ENCODE assay signal across 12 cellular contexts in genomic region chr18:74995404-74995737, GRCh38.
DNase-seq lines count a peak whose midpoint lies in the region; ATAC-seq, FAIRE-seq and TF ChIP-seq lines count a peak whose summit lies in the region.
"Had no signal": no experiment of that assay in that cellular context is flagged by ENCODE, and none has a peak within 500 bp of the region (broad histone marks: within the 10 kb centered on the region; RNA-seq: fewer than 3 reads in every experiment).

No MANE protein-coding gene starts in this region.

- peak overlapping the region; percentile 73 for H3K27ac ChIP-seq in DND-41 (ENCODE audit: low read length)
- H3K27ac ChIP-seq in OCI-LY3 (ENCODE audit: low read length), result no peak overlapping the region
- H3K27ac ChIP-seq in mammary epithelial cell (ENCODE audit: insufficient read depth, low read depth, low read length), result no peak overlapping the region
- H3K27ac ChIP-seq in small intestine (ENCODE audit: low read depth in 1 of 2, low read length in 1 of 2), result peak overlapping the region in 1 of 2 donors; percentile 77
- H3K27ac ChIP-seq: SJSA1 had no signal

- DNase-seq in DND-41 (no peak), mammary epithelial cell (no peak), NCI-H524 (lab: John Stamatoyannopoulos, UW) (no peak), small intestine (no peak)
- DNase-seq in natural killer cell treated with Interleukin-12 subunit alpha and Interleukin-12 subunit beta and Interleukin-15 and Interleukin-18, amount 100 ng/mL, for 72 hours (ENCODE audit: low spot score), result no peak
- DNase-seq: NCI-H748 treated with DMSO at 0.1 percent for 48 hours, sigmoid colon had no signal

- H4K20me1 ChIP-seq in DND-41 (ENCODE audit: insufficient read depth, low read length) (no peaks in the 10 kb centered on the region), OCI-LY3 (ENCODE audit: insufficient read depth, low read length) (no peaks in the 10 kb centered on the region), mammary epithelial cell (ENCODE audit: insufficient read depth, low read length) (no peaks in the 10 kb centered on the region)

- in situ Hi-C loops in mammary epithelial cell (cut with MboI; ENCODE audit: low sequenced_read_pairs in 2 of 2), result no loop called here

- H3K27me3 Mint-ChIP-seq in natural killer cell treated with Interleukin-12 subunit alpha and Interleukin-12 subunit beta and Interleukin-15 and Interleukin-18, amount 100 ng/mL, for 72 hours, result no peaks in the 10 kb centered on the region

- peaks cover 57 to 65% of the 10 kb centered on the region in 2 donors for H3K4me1 Mint-ChIP-seq in natural killer cell treated with Interleukin-12 subunit alpha and Interleukin-12 subunit beta and Interleukin-15 and Interleukin-18, amount 100 ng/mL, for 72 hours (ENCODE audit: low read depth in 2 of 2)

- CTCF ChIA-PET in mammary epithelial cell (lab: Charles Lee; ENCODE audit: low non-redundant PET), result interaction anchor here (0.6 kb wide), 1 partner anchor 484 kb away, joined by 3 read pairs; no protein-coding TSS in a partner anchor

- H3K27me3 ChIP-seq in DND-41 (ENCODE audit: insufficient read depth, low read length, poor library complexity) (no peaks in the 10 kb centered on the region), OCI-LY3 (ENCODE audit: low read depth, low read length) (no peaks in the 10 kb centered on the region), mammary epithelial cell (ENCODE audit: insufficient read depth, low read length) (no peaks in the 10 kb centered on the region), small intestine (ENCODE audit: control insufficient read depth in 2 of 2, insufficient read depth in 2 of 2, low read length in 2 of 2) (no peaks in the 10 kb centered on the region)
- H3K27me3 ChIP-seq: sigmoid colon, SJSA1 had no signal

- H3K9ac ChIP-seq in DND-41 (ENCODE audit: low read depth, low read length) (0 out of 2 replicates have a peak overlapping the region, but pooled peaks have one; percentile 6), OCI-LY3 (ENCODE audit: low read length) (no peak overlapping the region), mammary epithelial cell (ENCODE audit: insufficient read depth, low read length) (no peak overlapping the region)

- no TSS peak for BruUV-seq in mammary epithelial cell (replicated peaks; lab: Mats Ljungman, UMichigan)

- ATAC-seq in DND-41 (ENCODE audit: insufficient read depth, low read depth), result no peak; the same call in 2 of the 3 replicates
- ATAC-seq in natural killer cell treated with Interleukin-12 subunit alpha and Interleukin-12 subunit beta and Interleukin-15 and Interleukin-18, amount 100 ng/mL, for 72 hours, result no peak
- ATAC-seq in HG02798 (IDR thresholded peaks at IDR 0.05; ENCODE audit: poor library complexity, unreplicated experiment), result no peak

- no peak for FAIRE-seq in small intestine (lab: Jason Lieb, UNC)
- FAIRE-seq: islet of Langerhans had no signal

- peak overlapping the region; percentile 90 for H3K4me3 Mint-ChIP-seq in natural killer cell treated with Interleukin-12 subunit alpha and Interleukin-12 subunit beta and Interleukin-15 and Interleukin-18, amount 100 ng/mL, for 72 hours

- intact Hi-C loops in mammary epithelial cell (cut with micrococcal nuclease), result no loop called here

- 100% methylated on average over 2 of the region's 2 CpGs for WGBS in mammary epithelial cell (ENCODE audit: low coverage, missing lambda C conversion rate)
- 79 to 92% (median 83%) methylated on average over 2 of the region's 2 CpGs for whole genome bisulfite sequencing in small intestine, 3 donors

- H3K36me3 ChIP-seq in DND-41 (ENCODE audit: insufficient read depth, low read length), result no peaks in the 10 kb centered on the region
- H3K36me3 ChIP-seq in OCI-LY3 (replicated peaks; ENCODE audit: low read depth, low read length), result no peaks in the 10 kb centered on the region
- H3K36me3 ChIP-seq in mammary epithelial cell (ENCODE audit: insufficient read depth, low read length), result no peaks in the 10 kb centered on the region
- no peaks in the 10 kb centered on the region for H3K36me3 ChIP-seq in small intestine (ENCODE audit: control insufficient read depth in 2 of 2, insufficient read depth in 2 of 2, low read length in 2 of 2)
- H3K36me3 ChIP-seq: sigmoid colon, SJSA1, thoracic aorta had no signal

- H3K4me2 ChIP-seq in DND-41 (ENCODE audit: insufficient read depth, low read length) (peak overlapping the region; percentile 42; the same call in 1 of the 2 replicates), OCI-LY3 (ENCODE audit: low read length) (peak overlapping the region; percentile 90), mammary epithelial cell (ENCODE audit: insufficient read depth, low read depth, low read length) (peak overlapping the region; percentile 67)

- no peak overlapping the region for H3K4me3 ChIP-seq in DND-41 (ENCODE audit: low read depth in 1 of 2, low read length in 2 of 2)
- H3K4me3 ChIP-seq in OCI-LY3 (ENCODE audit: low read length), result peak overlapping the region; percentile 72
- no peak overlapping the region for H3K4me3 ChIP-seq in mammary epithelial cell (replicated peaks in 1 of 3; ENCODE audit: insufficient read depth in 1 of 3, low read depth in 2 of 3, low read length in 3 of 3)
- no peak overlapping the region for H3K4me3 ChIP-seq in small intestine (ENCODE audit: low read depth in 1 of 2, low read length in 2 of 2)
- H3K4me3 ChIP-seq: sigmoid colon, SJSA1 had no signal

- H3K79me2 ChIP-seq in DND-41 (ENCODE audit: insufficient read depth, low read length), result no peaks in the 10 kb centered on the region
- H3K79me2 ChIP-seq in OCI-LY3 (ENCODE audit: low read length), result no peaks in the 10 kb centered on the region
- H3K79me2 ChIP-seq in mammary epithelial cell (ENCODE audit: insufficient read depth, low read length), result no peaks in the 10 kb centered on the region

- no peak for TF ChIP-seq CTCF in DND-41 (IDR thresholded peaks at IDR 0.05; ENCODE audit: borderline replicate concordance, extremely low read depth, low read length, poor library complexity, severe bottlenecking)
- no peak for TF ChIP-seq CTCF in OCI-LY3 (IDR thresholded peaks at IDR 0.05; ENCODE audit: low read depth, low read length)
- no peak for TF ChIP-seq CTCF in mammary epithelial cell (conservative IDR thresholded peaks at IDR 0.05 in 1 of 2, IDR thresholded peaks at IDR 0.05 in 1 of 2; ENCODE audit: extremely low read depth in 1 of 2, insufficient read depth in 1 of 2, low read depth in 1 of 2, low read length in 2 of 2)

- H2AFZ ChIP-seq in DND-41 (ENCODE audit: low read depth, low read length), result peak overlapping the region; percentile 6; the same call in 1 of the 2 replicates
- peak overlapping the region; percentile 73 for H2AFZ ChIP-seq in OCI-LY3 (ENCODE audit: low read depth, low read length)
- H2AFZ ChIP-seq in mammary epithelial cell (ENCODE audit: low read depth, low read length), result peak overlapping the region; percentile 77

- peaks cover 5% of the 10 kb centered on the region for H3K9me3 Mint-ChIP-seq in natural killer cell treated with Interleukin-12 subunit alpha and Interleukin-12 subunit beta and Interleukin-15 and Interleukin-18, amount 100 ng/mL, for 72 hours

- H3K27ac Mint-ChIP-seq in natural killer cell treated with Interleukin-12 subunit alpha and Interleukin-12 subunit beta and Interleukin-15 and Interleukin-18, amount 100 ng/mL, for 72 hours, result peak overlapping the region; percentile 91 to 99

- no peaks in the 10 kb centered on the region for H3K9me3 ChIP-seq in DND-41 (ENCODE audit: insufficient read depth, low read length, severe bottlenecking)
- H3K9me3 ChIP-seq in OCI-LY3 (ENCODE audit: insufficient read depth, low read length), result no peaks in the 10 kb centered on the region
- no peaks in the 10 kb centered on the region for H3K9me3 ChIP-seq in mammary epithelial cell (replicated peaks; ENCODE audit: insufficient read depth, low read length)
- H3K9me3 ChIP-seq in small intestine (ENCODE audit: control insufficient read depth, low read depth), result no peaks in the 10 kb centered on the region
- H3K9me3 ChIP-seq: sigmoid colon, SJSA1, thoracic aorta had no signal

- peaks cover 10% of the 10 kb centered on the region for H3K36me3 Mint-ChIP-seq in natural killer cell treated with Interleukin-12 subunit alpha and Interleukin-12 subunit beta and Interleukin-15 and Interleukin-18, amount 100 ng/mL, for 72 hours

- H3K4me1 ChIP-seq in DND-41 (ENCODE audit: insufficient read depth, low read length), result peaks cover 22% of the 10 kb centered on the region
- peaks cover 34% of the 10 kb centered on the region for H3K4me1 ChIP-seq in OCI-LY3 (ENCODE audit: low read length)
- H3K4me1 ChIP-seq in mammary epithelial cell (ENCODE audit: insufficient read depth, low read length), result peaks cover 18% of the 10 kb centered on the region
- no peaks in the 10 kb centered on the region for H3K4me1 ChIP-seq in small intestine (ENCODE audit: control insufficient read depth in 2 of 2, insufficient read depth in 1 of 2, low read depth in 1 of 2, low read length in 1 of 2)
- H3K4me1 ChIP-seq: sigmoid colon had no signal

- dilution Hi-C loops in mammary epithelial cell (cut with HindIII; ENCODE audit: low sequenced_read_pairs), result no loop called here

Comparison
In these comparisons a context has a peak if more than half of its experiments do, and no peak if none do; other contexts are left out.
1. H2AFZ ChIP-seq: peak in every context shown above with its lines; median percentile 77 in mammary epithelial cell; 73 in OCI-LY3; 6 in DND-41.